In genomic region chr2:231037731-231038482, GRCh38 we compare ENCODE assay signal across 2 cellular contexts.
TF ChIP-seq lines count a peak whose summit lies in the region.

No MANE protein-coding gene starts in this region.

TF ChIP-seq in IMR-90, 13 proteins besides CTCF, POLR2A, EP300 and RAD21 (continued from another document):
- TF ChIP-seq, protein P1, sequence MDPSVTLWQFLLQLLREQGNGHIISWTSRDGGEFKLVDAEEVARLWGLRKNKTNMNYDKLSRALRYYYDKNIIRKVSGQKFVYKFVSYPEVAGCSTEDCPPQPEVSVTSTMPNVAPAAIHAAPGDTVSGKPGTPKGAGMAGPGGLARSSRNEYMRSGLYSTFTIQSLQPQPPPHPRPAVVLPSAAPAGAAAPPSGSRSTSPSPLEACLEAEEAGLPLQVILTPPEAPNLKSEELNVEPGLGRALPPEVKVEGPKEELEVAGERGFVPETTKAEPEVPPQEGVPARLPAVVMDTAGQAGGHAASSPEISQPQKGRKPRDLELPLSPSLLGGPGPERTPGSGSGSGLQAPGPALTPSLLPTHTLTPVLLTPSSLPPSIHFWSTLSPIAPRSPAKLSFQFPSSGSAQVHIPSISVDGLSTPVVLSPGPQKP (IDR thresholded peaks at IDR 0.05; ENCODE audit: borderline replicate concordance, low read depth, low read length), result no peak
- TF ChIP-seq MXI1 (IDR thresholded peaks at IDR 0.05; ENCODE audit: borderline replicate concordance, low read depth, low read length) (no peak), MAZ (IDR thresholded peaks at IDR 0.05; ENCODE audit: borderline replicate concordance, low read depth, low read length) (no peak), SMC3 (IDR thresholded peaks at IDR 0.05; ENCODE audit: low read depth, low read length) (no peak), BHLHE40 (IDR thresholded peaks at IDR 0.05; ENCODE audit: low read depth, low read length) (no peak), NFE2L2 (IDR thresholded peaks at IDR 0.05; ENCODE audit: low read depth, low read length) (no peak), RCOR1 (IDR thresholded peaks at IDR 0.05; ENCODE audit: insufficient replicate concordance, low read length) (no peak), CHD1 (IDR thresholded peaks at IDR 0.05; ENCODE audit: low read depth, low read length) (no peak), RFX5 (IDR thresholded peaks at IDR 0.05; ENCODE audit: low read depth, low read length) (no peak), MAFK (IDR thresholded peaks at IDR 0.05; ENCODE audit: low read depth, low read length) (no peak), FOS (IDR thresholded peaks at IDR 0.05; ENCODE audit: low read depth, low read length) (no peak)
- TF ChIP-seq, protein P2, sequence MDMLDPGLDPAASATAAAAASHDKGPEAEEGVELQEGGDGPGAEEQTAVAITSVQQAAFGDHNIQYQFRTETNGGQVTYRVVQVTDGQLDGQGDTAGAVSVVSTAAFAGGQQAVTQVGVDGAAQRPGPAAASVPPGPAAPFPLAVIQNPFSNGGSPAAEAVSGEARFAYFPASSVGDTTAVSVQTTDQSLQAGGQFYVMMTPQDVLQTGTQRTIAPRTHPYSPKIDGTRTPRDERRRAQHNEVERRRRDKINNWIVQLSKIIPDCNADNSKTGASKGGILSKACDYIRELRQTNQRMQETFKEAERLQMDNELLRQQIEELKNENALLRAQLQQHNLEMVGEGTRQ (IDR thresholded peaks at IDR 0.05; ENCODE audit: low read depth, low read length), result no peak

TF ChIP-seq in neural cell, 6 proteins besides CTCF, POLR2A, EP300 and RAD21 (continued from another document):
- TF ChIP-seq POLR2AphosphoS5 (IDR thresholded peaks at IDR 0.05), result no peak
TF ChIP-seq in neural cell: peak in this region for 0.
